ENCODE assay signal across 1 cellular context in genomic region chr19:4803736-4804695, GRCh38.
A peak's percentile ranks its signal among the peaks of the same experiment; 100 is the strongest.
TF ChIP-seq lines count a peak whose summit lies in the region.

No MANE protein-coding gene starts in this region.

TF ChIP-seq in HepG2, 621 proteins besides CTCF, POLR2A, EP300 and RAD21 (continued from another document and continues in another):
- TF ChIP-seq CSRNP2 (CRISPR knock-in tag; conservative IDR thresholded peaks at IDR 0.05; ENCODE audit: low read depth) (no peak), XRCC5 (optimal IDR thresholded peaks at IDR 0.05; ENCODE audit: low read length) (peak; percentile 90), ZNF496 (CRISPR knock-in tag; IDR thresholded peaks at IDR 0.05; ENCODE audit: insufficient replicate concordance) (no peak), ZBED4 (CRISPR knock-in tag; IDR thresholded peaks at IDR 0.05; ENCODE audit: borderline replicate concordance) (peak; percentile 67; the same call in 1 of the 2 replicates), E2F5 (CRISPR knock-in tag; conservative IDR thresholded peaks at IDR 0.05) (no peak), ZNF770 (CRISPR knock-in tag; IDR thresholded peaks at IDR 0.05) (peak; percentile 29; the same call in 1 of the 2 replicates), ZMYM2 (CRISPR knock-in tag; IDR thresholded peaks at IDR 0.05) (peak; percentile 84), MTA1 (CRISPR knock-in tag; IDR thresholded peaks at IDR 0.05; ENCODE audit: borderline replicate concordance) (peak; percentile 62; the same call in 1 of the 2 replicates), FOSL2 (CRISPR knock-in tag; IDR thresholded peaks at IDR 0.05) (peak; percentile 26; the same call in 1 of the 2 replicates), ZNF329 (CRISPR knock-in tag; IDR thresholded peaks at IDR 0.05; ENCODE audit: low read depth) (0 out of 2 replicates have a peak, but pooled peaks have one; percentile 4), BHLHE40 (IDR thresholded peaks at IDR 0.05; ENCODE audit: low read length) (no peak), ARID2 (CRISPR knock-in tag; IDR thresholded peaks at IDR 0.05; ENCODE audit: borderline replicate concordance) (no peak), TFE3 (CRISPR knock-in tag; IDR thresholded peaks at IDR 0.05) (no peak), ZBTB33 (CRISPR knock-in tag; IDR thresholded peaks at IDR 0.05) (0 out of 2 replicates have a peak, but pooled peaks have one; percentile 29), SALL1 (CRISPR knock-in tag; IDR thresholded peaks at IDR 0.05) (no peak), PAXIP1 (CRISPR knock-in tag; conservative IDR thresholded peaks at IDR 0.05) (no peak), KDM2A (CRISPR knock-in tag; IDR thresholded peaks at IDR 0.05; ENCODE audit: borderline replicate concordance, low read depth) (peak; percentile 59; the same call in 1 of the 2 replicates), ZNF597 (CRISPR knock-in tag; IDR thresholded peaks at IDR 0.05) (no peak), ZNF574 (CRISPR knock-in tag; IDR thresholded peaks at IDR 0.05) (0 out of 2 replicates have a peak, but pooled peaks have one; percentile 28), AHR (CRISPR knock-in tag; IDR thresholded peaks at IDR 0.05) (0 out of 2 replicates have a peak, but pooled peaks have one; percentile 48), SPEN (CRISPR knock-in tag; IDR thresholded peaks at IDR 0.05; ENCODE audit: low read depth) (0 out of 2 replicates have a peak, but pooled peaks have one; percentile 49), PATZ1 (CRISPR knock-in tag; IDR thresholded peaks at IDR 0.05) (peak; percentile 60; the same call in 1 of the 2 replicates)
